Comparison of ENCODE assay signal across 10 cellular contexts in the genomic region with DNA sequence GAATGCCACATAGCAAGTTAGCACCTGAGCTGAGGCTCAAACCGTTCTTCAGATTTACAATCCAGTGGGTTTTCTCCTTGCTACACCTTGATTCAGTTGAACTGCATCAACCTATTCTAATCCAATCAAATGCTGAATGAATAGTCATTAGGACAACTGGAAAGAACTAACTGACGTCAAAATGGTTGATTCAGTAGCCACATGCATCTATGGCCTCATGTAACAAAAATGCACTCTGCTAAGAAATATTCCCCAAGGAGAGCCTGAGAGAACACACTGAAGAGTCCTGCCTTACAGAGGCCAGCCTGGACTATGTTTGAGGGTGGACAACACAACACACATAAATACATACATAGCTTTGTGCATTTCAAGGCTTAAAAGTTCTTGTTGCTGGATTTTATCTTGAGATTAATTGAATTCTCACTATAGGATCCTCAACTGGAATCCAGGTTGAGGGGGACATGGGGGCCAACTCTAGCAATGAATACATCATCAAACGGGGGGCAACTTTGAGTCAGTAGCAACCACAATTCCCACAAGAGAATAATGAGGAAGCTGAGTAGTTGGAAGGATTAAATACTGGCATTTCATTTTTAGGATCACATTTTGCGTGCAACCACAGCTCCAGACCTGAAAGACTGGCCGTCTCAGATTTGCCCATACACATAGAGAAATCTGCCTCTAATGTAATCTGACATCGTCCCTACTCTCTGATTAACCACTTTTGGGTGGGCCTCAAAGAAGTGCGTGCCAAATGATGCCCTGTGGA.
DNase-seq lines count a peak whose midpoint lies in the region; ATAC-seq and TF ChIP-seq lines count a peak whose summit lies in the region.
"Had no signal": no experiment of that assay in that cellular context is flagged by ENCODE, and none has a peak within 500 bp of the region (broad histone marks: within the 10 kb centered on the region; RNA-seq: fewer than 3 reads in every experiment).

No MANE protein-coding gene starts in this region.

- no peak overlapping the region for H3K9ac ChIP-seq in adipocyte (ENCODE audit: low read length)
- peak overlapping the region; percentile 69 for H3K9ac ChIP-seq in skeletal muscle satellite cell (ENCODE audit: low read depth, low read length)

- H3K36me3 ChIP-seq in adipocyte (ENCODE audit: control insufficient read depth, insufficient read depth, low read length, severe bottlenecking) (no peaks in the 10 kb centered on the region), skeletal muscle satellite cell (ENCODE audit: insufficient read depth, low read length) (no peaks in the 10 kb centered on the region)

- ATAC-seq in foreskin keratinocyte: peak; percentile 66
- no peak for ATAC-seq in HG03280 (IDR thresholded peaks at IDR 0.05; ENCODE audit: unreplicated experiment)

- peak; percentile 64 for DNase-seq in ELR (ENCODE audit: low read depth)
- DNase-seq in adipocyte (ENCODE audit: low read depth): peak; percentile 91
- peak; percentile 79 to 95 for DNase-seq in foreskin keratinocyte
- no peak for DNase-seq in D341Med (ENCODE audit: low spot score)
- no peak for DNase-seq in activated naive CD4-positive, alpha-beta T cell treated with anti-CD3 and anti-CD28 coated beads, Interleukin-2, amount 50 U/mL, for 16 hours
- no peak for DNase-seq in COR-L47 (lab: John Stamatoyannopoulos, UW)
- DNase-seq: NCI-H748 treated with DMSO at 0.1 percent for 48 hours; stimulated activated CD8-positive, alpha-beta memory T cell treated with anti-CD3 and anti-CD28 coated beads, Interleukin-4, amount 100 ng/mL, for 48 hours had no signal

- H3K27ac ChIP-seq in foreskin keratinocyte: peak overlapping the region; percentile 25

- H3K4me3 ChIP-seq in adipocyte (ENCODE audit: low read length) (no peak overlapping the region), skeletal muscle satellite cell (ENCODE audit: low read length) (peak overlapping the region; percentile 53)

- H3K27me3 ChIP-seq in adipocyte (replicated peaks; ENCODE audit: control insufficient read depth, insufficient read depth, low read length) (no peaks in the 10 kb centered on the region), foreskin keratinocyte (no peaks in the 10 kb centered on the region), skeletal muscle satellite cell (ENCODE audit: control insufficient read depth, insufficient read depth, low read length) (no peaks in the 10 kb centered on the region)

- peaks cover 33% of the 10 kb centered on the region for H3K4me1 ChIP-seq in adipocyte (ENCODE audit: control insufficient read depth, insufficient read depth, low read length)
- H3K4me1 ChIP-seq in foreskin keratinocyte: peaks cover 22% of the 10 kb centered on the region
- peaks cover 41% of the 10 kb centered on the region for H3K4me1 ChIP-seq in skeletal muscle satellite cell (ENCODE audit: control insufficient read depth, insufficient read depth, low read length)

- H3K9me3 ChIP-seq in adipocyte (ENCODE audit: control insufficient read depth, low read length) (no peaks in the 10 kb centered on the region), skeletal muscle satellite cell (replicated peaks; ENCODE audit: low read length) (no peaks in the 10 kb centered on the region)

- H3K4me2 ChIP-seq in skeletal muscle satellite cell (ENCODE audit: low read length): peak overlapping the region; percentile 72

- TF ChIP-seq CTCF in foreskin keratinocyte (conservative IDR thresholded peaks at IDR 0.05): no peak

Comparison
In these comparisons a context has a peak if more than half of its experiments do, and no peak if none do; other contexts are left out.
1. DNase-seq: peak in ELR (single experiment), adipocyte (single experiment) and foreskin keratinocyte (2 of 2); none in D341Med (single experiment), activated naive CD4-positive, alpha-beta T cell treated with anti-CD3 and anti-CD28 coated beads, Interleukin-2, amount 50 U/mL, for 16 hours (single experiment) and COR-L47 (single experiment).